ENCODE assay signal across 12 cellular contexts in the genomic region with DNA sequence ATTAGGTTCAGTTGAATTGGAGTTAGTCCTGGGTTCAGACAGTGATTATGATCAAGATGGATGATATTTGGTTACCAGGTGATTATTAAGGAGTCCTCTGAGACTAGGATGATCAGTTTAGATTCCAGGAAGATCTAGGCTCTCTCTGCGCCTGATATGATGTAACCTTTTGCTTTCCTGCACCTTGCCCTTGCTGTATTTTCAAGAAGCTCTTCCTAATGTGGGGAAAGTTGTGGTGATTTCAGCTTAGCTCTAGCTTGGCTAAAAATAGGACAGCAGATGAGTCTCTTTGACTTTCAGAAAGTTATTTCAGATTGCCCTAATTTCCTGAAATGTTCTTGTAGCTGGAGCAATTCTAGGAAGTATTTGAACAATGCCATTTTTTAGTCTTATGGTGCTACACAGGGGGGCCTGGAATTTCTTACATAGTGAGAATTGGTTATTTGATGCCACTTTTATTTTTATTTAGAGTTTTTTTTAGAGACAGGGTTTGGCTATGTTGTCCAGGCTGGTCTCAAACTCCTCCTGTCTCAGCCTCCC. TPM values are rescaled to one million over a fixed set of nuclear protein-coding genes. Genes with fewer than 3 reads are reported as not detected.
DNase-seq lines count a peak whose midpoint lies in the region; ATAC-seq and TF ChIP-seq lines count a peak whose summit lies in the region.
"Had no signal": no experiment of that assay in that cellular context is flagged by ENCODE, and none has a peak within 500 bp of the region (broad histone marks: within the 10 kb centered on the region; RNA-seq: fewer than 3 reads in every experiment).

No MANE protein-coding gene starts in this region.

- no peak for TF ChIP-seq CTCF in fibroblast of villous mesenchyme (IDR thresholded peaks at IDR 0.05; ENCODE audit: insufficient read depth, low read depth, low read length)

- no peak for DNase-seq in T-helper 2 cell treated with Interferon-gamma antibody and Interleukin-4, amounts not matched to agents 5 μg/mL and 100 μg/mL, for 36 hours (ENCODE audit: low spot score)
- DNase-seq in T-helper 2 cell, result no peak
- DNase-seq in OCI-M1 (lab: John Stamatoyannopoulos, UW), result peak; percentile 44
- DNase-seq in fibroblast of villous mesenchyme (ENCODE audit: low read depth), result peak; percentile 20
- no peak for DNase-seq in RPMI8226
- DNase-seq: NCI-H1417 treated with DMSO at 0.1 percent for 48 hours, PC-3 had no signal

- H3K9ac ChIP-seq in skeletal muscle tissue (ENCODE audit: low read depth in 1 of 3, low read length in 3 of 3), result peak overlapping the region in 2 of 3 donors; percentile 9 to 51

- H3K27me3 ChIP-seq in skeletal muscle tissue (ENCODE audit: control insufficient read depth in 3 of 3, insufficient read depth in 3 of 3, low read length in 3 of 3), result no peaks in the 10 kb centered on the region

- H3K4me3 ChIP-seq in fibroblast of villous mesenchyme (ENCODE audit: low read depth, low read length), result no peak overlapping the region
- H3K4me3 ChIP-seq in skeletal muscle tissue (ENCODE audit: low read length in 3 of 3), result peak overlapping the region in 1 of 3 donors; percentile 49
- H3K4me3 ChIP-seq: GM23338 had no signal

- H3K4me1 ChIP-seq in skeletal muscle tissue (ENCODE audit: control insufficient read depth in 3 of 3, insufficient read depth in 3 of 3, low read length in 3 of 3), result peaks cover 25 to 37% (median 35%) of the 10 kb centered on the region in 3 donors

- ATAC-seq in GM18909 (IDR thresholded peaks at IDR 0.05; ENCODE audit: poor library complexity, unreplicated experiment) (no peak), HG02938 (IDR thresholded peaks at IDR 0.05; ENCODE audit: unreplicated experiment) (no peak)
- ATAC-seq: GM23338, PC-3, sciatic nerve had no signal

- peaks cover 36% of the 10 kb centered on the region for H3K4me1 Mint-ChIP-seq in T-helper 2 cell treated with Interferon-gamma antibody and Interleukin-4, amounts not matched to agents 5 μg/mL and 100 μg/mL, for 36 hours (ENCODE audit: low read depth)

- H3K9me3 ChIP-seq in skeletal muscle tissue (ENCODE audit: control insufficient read depth in 3 of 3, low read length in 3 of 3), result no peaks in the 10 kb centered on the region

- no peaks in the 10 kb centered on the region for H3K27me3 Mint-ChIP-seq in T-helper 2 cell treated with Interferon-gamma antibody and Interleukin-4, amounts not matched to agents 5 μg/mL and 100 μg/mL, for 36 hours (ENCODE audit: low read depth)

- H3K9me3 Mint-ChIP-seq in T-helper 2 cell treated with Interferon-gamma antibody and Interleukin-4, amounts not matched to agents 5 μg/mL and 100 μg/mL, for 36 hours, result no peaks in the 10 kb centered on the region
- H3K9me3 Mint-ChIP-seq: GM23338 had no signal

- peak overlapping the region; percentile 21 for H3K4me3 Mint-ChIP-seq in T-helper 2 cell treated with Interferon-gamma antibody and Interleukin-4, amounts not matched to agents 5 μg/mL and 100 μg/mL, for 36 hours
- H3K4me3 Mint-ChIP-seq: GM23338 had no signal

- peaks cover 0 to 2% (median 0%) of the 10 kb centered on the region in 3 donors for H3K36me3 ChIP-seq in skeletal muscle tissue (ENCODE audit: control insufficient read depth in 3 of 3, insufficient read depth in 3 of 3, low read length in 3 of 3)

- no peak overlapping the region for H3K27ac Mint-ChIP-seq in T-helper 2 cell treated with Interferon-gamma antibody and Interleukin-4, amounts not matched to agents 5 μg/mL and 100 μg/mL, for 36 hours
- H3K27ac Mint-ChIP-seq: GM23338 had no signal

- peak overlapping the region; percentile 32 for H3K27ac ChIP-seq in skeletal muscle tissue (ENCODE audit: low read depth, low read length)

- H3K36me3 Mint-ChIP-seq in T-helper 2 cell treated with Interferon-gamma antibody and Interleukin-4, amounts not matched to agents 5 μg/mL and 100 μg/mL, for 36 hours (ENCODE audit: low read depth), result peaks cover 21% of the 10 kb centered on the region

RNA-seq across cellular contexts. Expression of gene LCOR, which starts 3.8 kb away (rescaled TPM):
- 31.6 and 58.7 TPM in 2 replicates for total RNA-seq in fibroblast of villous mesenchyme
- total RNA-seq in skeletal muscle tissue, result 31.3 TPM

Comparison
In these comparisons a context has a peak if more than half of its experiments do, and no peak if none do; other contexts are left out.
1. DNase-seq: peak in OCI-M1 (single experiment) and fibroblast of villous mesenchyme (single experiment); none in T-helper 2 cell treated with Interferon-gamma antibody and Interleukin-4, amounts not matched to agents 5 μg/mL and 100 μg/mL, for 36 hours (single experiment), T-helper 2 cell (0 of 5) and RPMI8226 (single experiment).